In the genomic region with DNA sequence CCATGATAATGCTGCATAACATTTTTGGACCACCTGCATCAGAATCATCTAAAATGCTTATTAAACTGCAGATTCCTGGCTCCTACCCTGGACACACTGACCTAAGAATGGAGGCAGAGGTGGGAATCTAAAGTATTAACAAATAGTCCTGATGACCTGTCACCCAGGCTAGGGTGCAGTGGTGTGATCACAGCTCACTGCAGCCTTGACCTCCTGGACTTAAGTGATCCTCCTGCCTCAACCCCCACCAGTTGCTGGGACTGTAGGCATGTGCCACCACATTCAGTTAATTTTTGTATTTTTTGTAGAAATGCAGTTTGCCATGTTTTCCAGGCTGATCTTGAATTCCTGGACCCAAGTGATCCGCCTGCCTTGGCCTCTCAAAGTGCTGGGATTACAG, we compare ENCODE assay signal across 8 cellular contexts.
"Had no signal": no experiment of that assay in that cellular context is flagged by ENCODE, and none has a peak within 500 bp of the region (broad histone marks: within the 10 kb centered on the region; RNA-seq: fewer than 3 reads in every experiment).

No MANE protein-coding gene starts in this region.

- ATAC-seq: GM12878 had no signal

- H3K4me3 ChIP-seq: GM12878 had no signal

- DNase-seq: GDM1, GF-D8 had no signal

- FAIRE-seq: G401.6, GM12878, GM12891, GM12892, GM18507, GM19239 had no signal
